In the genomic region with DNA sequence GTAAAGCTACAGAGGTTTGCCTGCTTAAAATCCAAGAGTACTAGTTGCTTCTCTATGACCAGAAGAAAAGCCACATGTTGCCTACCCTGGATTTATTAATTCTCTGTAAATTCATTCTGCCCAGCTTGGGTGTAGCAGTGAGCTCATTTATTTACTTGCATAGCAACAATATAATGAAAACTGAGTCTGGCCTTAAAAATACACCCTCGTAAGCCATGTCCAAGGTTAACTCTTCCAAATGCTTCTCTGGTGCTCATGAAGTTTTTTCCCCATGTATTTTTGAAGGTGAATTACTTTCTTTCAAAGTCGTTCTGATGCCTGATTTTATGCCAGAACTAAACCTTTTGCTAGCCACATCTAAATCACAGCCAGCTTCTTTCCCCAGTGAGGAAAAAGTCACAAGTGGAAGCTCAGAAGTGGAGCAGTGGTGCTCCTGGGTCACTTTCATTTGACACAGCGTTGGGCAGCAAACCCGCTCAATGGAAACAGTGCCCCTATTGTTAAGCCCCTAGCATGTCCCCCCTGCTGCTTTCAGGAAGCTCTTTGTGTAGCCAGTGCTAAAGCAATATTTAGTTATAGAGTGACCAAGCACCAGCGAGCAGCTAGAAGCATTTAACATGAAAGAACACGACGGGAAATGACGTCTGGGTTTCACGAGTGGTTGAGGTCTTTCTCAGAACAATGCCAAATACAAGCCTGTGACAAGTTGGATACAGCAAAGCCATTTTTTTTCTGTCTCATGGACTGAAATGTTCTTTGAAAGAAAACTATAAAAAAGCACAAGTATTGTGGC, we compare ENCODE assay signal across 1 cellular context.
TF ChIP-seq lines count a peak whose summit lies in the region.

No MANE protein-coding gene starts in this region.

TF ChIP-seq in H1, 55 proteins besides CTCF, POLR2A, EP300 and RAD21:
- no peak for TF ChIP-seq CBX8 (IDR thresholded peaks at IDR 0.05; ENCODE audit: borderline replicate concordance, low read depth, low read length)
- no peak for TF ChIP-seq CTBP2 (IDR thresholded peaks at IDR 0.05; ENCODE audit: borderline replicate concordance, insufficient read depth, insufficient read length, low read length)
- TF ChIP-seq KDM5A (IDR thresholded peaks at IDR 0.05; ENCODE audit: low read length) = no peak
- no peak for TF ChIP-seq RBBP5 (IDR thresholded peaks at IDR 0.05; ENCODE audit: borderline replicate concordance, low read depth, low read length)
- no peak for TF ChIP-seq SP2 (IDR thresholded peaks at IDR 0.05; ENCODE audit: low read length)
- no peak for TF ChIP-seq BACH1 (IDR thresholded peaks at IDR 0.05; ENCODE audit: low read length)
